Comparison of ENCODE assay signal across 21 cellular contexts in the genomic region with DNA sequence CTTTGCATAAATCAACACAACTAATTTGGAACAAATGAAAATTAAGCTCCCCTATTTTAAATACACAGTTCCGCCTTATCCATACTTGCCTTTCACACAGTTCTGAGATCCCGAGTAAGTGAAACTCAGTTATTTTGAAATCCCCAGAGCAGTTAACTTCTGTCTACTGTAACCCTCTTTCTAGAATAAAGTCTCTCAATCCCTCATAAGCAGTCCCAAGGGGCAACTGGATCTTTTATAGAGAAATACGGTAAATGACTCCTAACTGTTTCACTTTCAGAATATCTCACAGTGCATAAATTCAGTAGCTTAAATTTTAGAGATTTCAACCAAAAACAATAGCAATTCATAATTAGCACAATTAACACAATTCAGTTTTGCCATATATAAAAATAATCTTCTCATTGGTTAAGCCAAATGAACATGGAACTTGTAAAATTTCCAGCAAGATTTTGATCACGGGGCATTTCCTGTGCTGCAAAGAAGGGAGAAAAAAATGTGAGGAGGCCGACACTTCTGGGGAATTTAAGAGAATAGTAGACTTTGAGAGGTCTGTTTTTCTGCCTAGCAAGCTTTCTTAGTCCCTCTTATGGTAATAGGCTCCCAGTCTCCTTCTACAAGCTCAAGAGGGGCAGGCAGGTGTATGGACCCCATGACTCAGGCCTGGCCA.
DNase-seq lines count a peak whose midpoint lies in the region; ATAC-seq and TF ChIP-seq lines count a peak whose summit lies in the region.
"Had no signal": no experiment of that assay in that cellular context is flagged by ENCODE, and none has a peak within 500 bp of the region (broad histone marks: within the 10 kb centered on the region; RNA-seq: fewer than 3 reads in every experiment).

No MANE protein-coding gene starts in this region.

- H3K4me1 ChIP-seq in BLaER1, result peaks cover 12% of the 10 kb centered on the region
- no peaks in the 10 kb centered on the region for H3K4me1 ChIP-seq in Karpas-422 (ENCODE audit: low read length)
- H3K4me1 ChIP-seq in smooth muscle cell (ENCODE audit: low read depth), result no peaks in the 10 kb centered on the region

- H3K9ac ChIP-seq in BLaER1, result no peak overlapping the region
- no peak overlapping the region for H3K9ac ChIP-seq in Karpas-422 (ENCODE audit: low read length)
- no peak overlapping the region for H3K9ac ChIP-seq in smooth muscle cell (ENCODE audit: low read depth)

- TF ChIP-seq CTCF in choroid plexus epithelial cell (conservative IDR thresholded peaks at IDR 0.05; ENCODE audit: low read depth, low read length) (no peak), smooth muscle cell (IDR thresholded peaks at IDR 0.05; ENCODE audit: borderline replicate concordance, insufficient read depth, poor library complexity, severe bottlenecking) (no peak), omental fat pad (IDR thresholded peaks at IDR 0.05) (no peak)

- H3K36me3 ChIP-seq in BLaER1 (no peaks in the 10 kb centered on the region), Karpas-422 (ENCODE audit: insufficient read depth, low read length) (no peaks in the 10 kb centered on the region), smooth muscle cell (ENCODE audit: low read depth) (no peaks in the 10 kb centered on the region)

- peak overlapping the region; percentile 31 for H3K4me2 ChIP-seq in BLaER1
- H3K4me2 ChIP-seq in Karpas-422 (ENCODE audit: low read depth, low read length, poor library complexity, severe bottlenecking), result no peak overlapping the region
- H3K4me2 ChIP-seq in smooth muscle cell, result peak overlapping the region; percentile 14
- H3K4me2 ChIP-seq: GM23338 had no signal

- H3K27me3 ChIP-seq in BLaER1, result no peaks in the 10 kb centered on the region
- H3K27me3 ChIP-seq in Karpas-422 (ENCODE audit: low read length), result no peaks in the 10 kb centered on the region
- no peaks in the 10 kb centered on the region for H3K27me3 ChIP-seq in smooth muscle cell (ENCODE audit: low read depth)

- DNase-seq in Karpas-422, result peak; percentile 35
- peak; percentile 3 for DNase-seq in choroid plexus epithelial cell (ENCODE audit: low read depth)
- no peak for DNase-seq in smooth muscle cell (lab: John Stamatoyannopoulos, UW; ENCODE audit: unreplicated experiment)
- DNase-seq in NOMO-1 (lab: John Stamatoyannopoulos, UW; ENCODE audit: unreplicated experiment in 2 of 2), result no peak
- DNase-seq in cerebellum (ENCODE audit: low spot score), result no peak
- no peak for DNase-seq in omental fat pad (ENCODE audit: low spot score)
- DNase-seq: 8988T, AML-193, DMS79, HCEC 1CT, NCI-H1417, NCI-H1694 treated with DMSO at 0.1 percent for 48 hours, NCI-H2081 treated with DMSO at 0.1 percent for 48 hours, NCI-H2171 treated with DMSO at 0.1 percent for 48 hours, NCI-H524 treated with DMSO at 0.1 percent for 48 hours, NCI-H82, SHP77 had no signal

- H4K20me1 ChIP-seq in BLaER1, result no peaks in the 10 kb centered on the region
- H4K20me1 ChIP-seq in Karpas-422 (ENCODE audit: insufficient read depth, low read depth, low read length), result no peaks in the 10 kb centered on the region
- H4K20me1 ChIP-seq in smooth muscle cell (ENCODE audit: low read depth), result no peaks in the 10 kb centered on the region

- H3K9me2 ChIP-seq in Karpas-422 (replicated peaks; ENCODE audit: insufficient read depth, low read length), result no peaks in the 10 kb centered on the region

- H3K4me3 ChIP-seq in BLaER1, result no peak overlapping the region
- H3K4me3 ChIP-seq in Karpas-422 (ENCODE audit: low read length), result no peak overlapping the region
- no peak overlapping the region for H3K4me3 ChIP-seq in choroid plexus epithelial cell (ENCODE audit: low read depth, low read length)
- H3K4me3 ChIP-seq in smooth muscle cell, result no peak overlapping the region
- H3K4me3 ChIP-seq: GM23338 had no signal

- no peak overlapping the region for H3K27ac ChIP-seq in BLaER1
- H3K27ac ChIP-seq in Karpas-422 (ENCODE audit: low read length), result no peak overlapping the region
- no peak overlapping the region for H3K27ac ChIP-seq in smooth muscle cell (ENCODE audit: low read depth)

- no peak for ATAC-seq in HG02884 (IDR thresholded peaks at IDR 0.05; ENCODE audit: unreplicated experiment)
- ATAC-seq in omental fat pad (ENCODE audit: low FRiP score), result no peak
- ATAC-seq: GM23338, SK-N-SH treated with all-trans-retinoic acid at 6 μM for 48 hours had no signal

- WGBS in smooth muscle cell (ENCODE audit: low lambda C conversion rate), result 68% methylated on average over 5 of the region's 5 CpGs

- H3K79me2 ChIP-seq in Karpas-422 (ENCODE audit: low read length) (no peaks in the 10 kb centered on the region), smooth muscle cell (ENCODE audit: low read depth) (no peaks in the 10 kb centered on the region)

- no peaks in the 10 kb centered on the region for H3F3A ChIP-seq in smooth muscle cell (ENCODE audit: low read depth)

- no peaks in the 10 kb centered on the region for H3K9me3 ChIP-seq in BLaER1
- H3K9me3 ChIP-seq in Karpas-422 (ENCODE audit: low read length), result no peaks in the 10 kb centered on the region
- no peaks in the 10 kb centered on the region for H3K9me3 ChIP-seq in smooth muscle cell (replicated peaks; ENCODE audit: low read depth)

- H2AFZ ChIP-seq in Karpas-422 (ENCODE audit: low read length), result no peak overlapping the region
- H2AFZ ChIP-seq in smooth muscle cell (ENCODE audit: low read depth), result peak overlapping the region; percentile 5
- H2AFZ ChIP-seq: GM23338 had no signal

Comparison
In these comparisons a context has a peak if more than half of its experiments do, and no peak if none do; other contexts are left out.
1. DNase-seq: peak in Karpas-422 (single experiment) and choroid plexus epithelial cell (single experiment); none in smooth muscle cell (single experiment), NOMO-1 (0 of 2), cerebellum (single experiment) and omental fat pad (single experiment).